ENCODE assay signal across 38 cellular contexts in genomic region chr2:117607202-117607601, GRCh38.
"Had no signal": no experiment of that assay in that cellular context is flagged by ENCODE, and none has a peak within 500 bp of the region (broad histone marks: within the 10 kb centered on the region; RNA-seq: fewer than 3 reads in every experiment).

No MANE protein-coding gene starts in this region.

- H3K27me3 Mint-ChIP-seq: activated CD4-positive, alpha-beta memory T cell treated with anti-CD3 and anti-CD28 coated beads, Interleukin-2, amount 10 ng/mL, durations not matched to agents 7 days and 5 days; activated CD4-positive, alpha-beta T cell treated with anti-CD3 and anti-CD28 coated beads for 36 hours; activated CD4-positive, alpha-beta T cell treated with anti-CD3 and anti-CD28 coated beads, Interleukin-2, amount 10 ng/mL, durations not matched to agents 7 days and 5 days; activated CD8-positive, alpha-beta memory T cell treated with anti-CD3 and anti-CD28 coated beads, Interleukin-2, amount 10 ng/mL, durations not matched to agents 7 days and 5 days; activated naive CD4-positive, alpha-beta T cell treated with anti-CD3 and anti-CD28 coated beads, Interleukin-2, amount 10 ng/mL, durations not matched to agents 7 days and 5 days; activated naive CD8-positive, alpha-beta T cell; activated naive CD8-positive, alpha-beta T cell treated with anti-CD3 and anti-CD28 coated beads, Interleukin-2, amount 10 ng/mL, durations not matched to agents 7 days and 5 days; activated naive CD8-positive, alpha-beta T cell treated with anti-CD3 and anti-CD28 coated beads, Interleukin-2, amount 50 U/mL, for 24 hours; activated T-cell treated with anti-CD3 and anti-CD28 coated beads, Interleukin-2, amount 50 U/mL, for 24 hours; central memory CD8-positive, alpha-beta T cell had no signal

- H3K9me3 ChIP-seq: ascending aorta had no signal

- H3K36me3 Mint-ChIP-seq: activated CD8-positive, alpha-beta memory T cell treated with anti-CD3 and anti-CD28 coated beads, Interleukin-2, amount 10 ng/mL, durations not matched to agents 7 days and 5 days; activated naive CD4-positive, alpha-beta T cell treated with anti-CD3 and anti-CD28 coated beads, Interleukin-2, amount 10 ng/mL, durations not matched to agents 7 days and 5 days; activated naive CD4-positive, alpha-beta T cell treated with anti-CD3 and anti-CD28 coated beads, Interleukin-2, amount 50 U/mL, for 24 hours; activated naive CD8-positive, alpha-beta T cell; activated naive CD8-positive, alpha-beta T cell treated with anti-CD3 and anti-CD28 coated beads, Interleukin-2, amount 10 ng/mL, durations not matched to agents 7 days and 5 days; brain had no signal

- H3K36me3 ChIP-seq: ascending aorta, cardiac muscle cell had no signal

- FAIRE-seq: bronchial epithelial cell, TTC549 had no signal

- H3K27ac ChIP-seq: ascending aorta, cardiac muscle cell, VCaP had no signal

- H3K4me1 Mint-ChIP-seq: activated CD4-positive, alpha-beta memory T cell treated with anti-CD3 and anti-CD28 coated beads, Interleukin-2, amount 10 ng/mL, durations not matched to agents 7 days and 5 days; activated CD4-positive, alpha-beta T cell treated with anti-CD3 and anti-CD28 coated beads for 36 hours; activated CD4-positive, alpha-beta T cell treated with anti-CD3 and anti-CD28 coated beads, Interleukin-2, amount 10 ng/mL, durations not matched to agents 7 days and 5 days; activated CD8-positive, alpha-beta memory T cell treated with anti-CD3 and anti-CD28 coated beads, Interleukin-2, amount 10 ng/mL, durations not matched to agents 7 days and 5 days; activated naive CD4-positive, alpha-beta T cell treated with anti-CD3 and anti-CD28 coated beads, Interleukin-2, amount 10 ng/mL, durations not matched to agents 7 days and 5 days; activated naive CD4-positive, alpha-beta T cell treated with anti-CD3 and anti-CD28 coated beads, Interleukin-2, amount 50 U/mL, for 24 hours; activated naive CD8-positive, alpha-beta T cell treated with anti-CD3 and anti-CD28 coated beads, Interleukin-2, amount 10 ng/mL, durations not matched to agents 7 days and 5 days; activated naive CD8-positive, alpha-beta T cell treated with anti-CD3 and anti-CD28 coated beads, Interleukin-2, amount 50 U/mL, for 24 hours; central memory CD8-positive, alpha-beta T cell had no signal

- H3K27ac Mint-ChIP-seq: activated CD4-positive, alpha-beta memory T cell treated with anti-CD3 and anti-CD28 coated beads, Interleukin-2, amount 10 ng/mL, durations not matched to agents 7 days and 5 days; activated CD4-positive, alpha-beta T cell treated with anti-CD3 and anti-CD28 coated beads for 36 hours; activated CD4-positive, alpha-beta T cell treated with anti-CD3 and anti-CD28 coated beads, Interleukin-2, amount 10 ng/mL, durations not matched to agents 7 days and 5 days; activated CD8-positive, alpha-beta memory T cell treated with anti-CD3 and anti-CD28 coated beads, Interleukin-2, amount 10 ng/mL, durations not matched to agents 7 days and 5 days; activated CD8-positive, alpha-beta T cell treated with anti-CD3 and anti-CD28 coated beads, Interleukin-2, amount 10 ng/mL, durations not matched to agents 7 days and 5 days; activated naive CD4-positive, alpha-beta T cell treated with anti-CD3 and anti-CD28 coated beads, Interleukin-2, amount 10 ng/mL, durations not matched to agents 7 days and 5 days; activated naive CD4-positive, alpha-beta T cell treated with anti-CD3 and anti-CD28 coated beads, Interleukin-2, amount 50 U/mL, for 24 hours; activated naive CD8-positive, alpha-beta T cell; activated naive CD8-positive, alpha-beta T cell treated with anti-CD3 and anti-CD28 coated beads, Interleukin-2, amount 10 ng/mL, durations not matched to agents 7 days and 5 days; activated naive CD8-positive, alpha-beta T cell treated with anti-CD3 and anti-CD28 coated beads, Interleukin-2, amount 50 U/mL, for 24 hours; activated T-cell treated with anti-CD3 and anti-CD28 coated beads, Interleukin-2, amount 50 U/mL, for 24 hours; activated T-helper 2 cell treated with anti-CD3 and anti-CD28 coated beads, Interferon-gamma antibody, Interleukin-2, Interleukin-4, amounts not matched to agents 10 μg/mL and 5 μg/mL and 100 μg/mL, durations not matched to agents 14 hours and 24 hours and 36 hours; brain; T-helper 1 cell treated with Interleukin-12 subunit alpha and Interleukin-12 subunit beta and Interleukin-4 antibody, amounts not matched to agents 30 μg/mL and 1 μg/mL, for 36 hours; T-helper 2 cell treated with Interferon-gamma antibody and Interleukin-4, amounts not matched to agents 5 μg/mL and 100 μg/mL, for 36 hours had no signal

- H3K4me3 Mint-ChIP-seq: activated CD4-positive, alpha-beta memory T cell treated with anti-CD3 and anti-CD28 coated beads, Interleukin-2, amount 10 ng/mL, durations not matched to agents 7 days and 5 days; activated CD4-positive, alpha-beta T cell treated with anti-CD3 and anti-CD28 coated beads for 36 hours; activated CD4-positive, alpha-beta T cell treated with anti-CD3 and anti-CD28 coated beads, Interleukin-2, amount 10 ng/mL, durations not matched to agents 7 days and 5 days; activated CD8-positive, alpha-beta memory T cell treated with anti-CD3 and anti-CD28 coated beads, Interleukin-2, amount 10 ng/mL, durations not matched to agents 7 days and 5 days; activated CD8-positive, alpha-beta T cell treated with anti-CD3 and anti-CD28 coated beads, Interleukin-2, amount 10 ng/mL, durations not matched to agents 7 days and 5 days; activated naive CD4-positive, alpha-beta T cell treated with anti-CD3 and anti-CD28 coated beads, Interleukin-2, amount 10 ng/mL, durations not matched to agents 7 days and 5 days; activated naive CD4-positive, alpha-beta T cell treated with anti-CD3 and anti-CD28 coated beads, Interleukin-2, amount 50 U/mL, for 24 hours; activated naive CD8-positive, alpha-beta T cell; activated naive CD8-positive, alpha-beta T cell treated with anti-CD3 and anti-CD28 coated beads, Interleukin-2, amount 10 ng/mL, durations not matched to agents 7 days and 5 days; activated naive CD8-positive, alpha-beta T cell treated with anti-CD3 and anti-CD28 coated beads, Interleukin-2, amount 50 U/mL, for 24 hours; activated T-cell treated with anti-CD3 and anti-CD28 coated beads, Interleukin-2, amount 50 U/mL, for 24 hours; brain; central memory CD8-positive, alpha-beta T cell; T-helper 1 cell treated with Interleukin-12 subunit alpha and Interleukin-12 subunit beta and Interleukin-4 antibody, amounts not matched to agents 30 μg/mL and 1 μg/mL, for 36 hours; T-helper 2 cell treated with Interferon-gamma antibody and Interleukin-4, amounts not matched to agents 5 μg/mL and 100 μg/mL, for 36 hours had no signal

- DNase-seq: activated CD4-positive, alpha-beta memory T cell treated with anti-CD3 and anti-CD28 coated beads, Interleukin-2, amount 10 ng/mL, durations not matched to agents 7 days and 5 days; activated CD4-positive, alpha-beta T cell treated with anti-CD3 and anti-CD28 coated beads for 1 hour; activated CD4-positive, alpha-beta T cell treated with anti-CD3 and anti-CD28 coated beads for 36 hours; activated CD4-positive, alpha-beta T cell treated with anti-CD3 and anti-CD28 coated beads for 48 hours; activated CD4-positive, alpha-beta T cell treated with anti-CD3 and anti-CD28 coated beads, Interleukin-2, amount 10 ng/mL, durations not matched to agents 7 days and 5 days; activated CD4-positive, alpha-beta T cell treated with anti-CD3 and anti-CD28 coated beads, Interleukin-2, amount 50 U/mL, for 48 hours; activated CD4-positive, CD25-positive, alpha-beta regulatory T cell; activated CD8-positive, alpha-beta memory T cell treated with anti-CD3 and anti-CD28 coated beads for 24 hours; activated CD8-positive, alpha-beta memory T cell treated with anti-CD3 and anti-CD28 coated beads, Interleukin-2, amount 10 ng/mL, durations not matched to agents 7 days and 5 days; activated CD8-positive, alpha-beta memory T cell treated with anti-CD3 and anti-CD28 coated beads, Interleukin-2, amount 50 U/mL, for 48 hours; activated CD8-positive, alpha-beta T cell treated with anti-CD3 and anti-CD28 coated beads, Interleukin-2, amount 10 ng/mL, durations not matched to agents 7 days and 5 days; activated effector memory CD4-positive, alpha-beta T cell treated with Interleukin-2 at 50 U/mL for 16 hours; activated gamma-delta T cell; activated naive CD4-positive, alpha-beta T cell treated with anti-CD3 and anti-CD28 coated beads, Interleukin-2, amount 10 ng/mL, durations not matched to agents 7 days and 5 days; activated naive CD4-positive, alpha-beta T cell treated with Interleukin-2 at 50 U/mL for 16 hours; activated naive CD8-positive, alpha-beta T cell treated with anti-CD3 and anti-CD28 coated beads, Interleukin-2, amount 10 ng/mL, durations not matched to agents 7 days and 5 days; activated naive CD8-positive, alpha-beta T cell treated with anti-CD3 and anti-CD28 coated beads, Interleukin-2, amount 50 U/mL, for 24 hours; activated T-cell treated with anti-CD3 and anti-CD28 coated beads, Interleukin-2, amount 50 U/mL, for 24 hours; activated T-cell treated with anti-CD3 and anti-CD28 coated beads, Interleukin-2, amount 50 U/mL, for 48 hours; amygdala; anterior cingulate cortex; caudate nucleus; cerebellar nuclear complex; T-helper 2 cell; T-helper 9 cell had no signal

- H3K27me3 ChIP-seq: ascending aorta, cardiac muscle cell had no signal

- H3K4me1 ChIP-seq: ascending aorta had no signal

- ATAC-seq: activated CD4-positive, alpha-beta T cell treated with anti-CD3 and anti-CD28 coated beads for 36 hours; activated CD4-positive, CD25-positive, alpha-beta regulatory T cell treated with anti-CD3 and anti-CD28 coated beads, Interleukin-2, amount 50 U/mL, for 24 hours; activated CD8-positive, alpha-beta memory T cell treated with anti-CD3 and anti-CD28 coated beads, Interleukin-2, amount 10 ng/mL, durations not matched to agents 7 days and 5 days; activated CD8-positive, alpha-beta T cell treated with anti-CD3 and anti-CD28 coated beads, Interleukin-2, amount 10 ng/mL, durations not matched to agents 7 days and 5 days; activated naive CD8-positive, alpha-beta T cell treated with anti-CD3 and anti-CD28 coated beads, Interleukin-2, amount 50 U/mL, for 24 hours had no signal

- H3K4me3 ChIP-seq: ascending aorta, cardiac muscle cell had no signal

- H3K9me3 Mint-ChIP-seq: activated CD4-positive, alpha-beta T cell treated with anti-CD3 and anti-CD28 coated beads, Interleukin-2, amount 10 ng/mL, durations not matched to agents 7 days and 5 days; activated naive CD4-positive, alpha-beta T cell treated with anti-CD3 and anti-CD28 coated beads, Interleukin-2, amount 10 ng/mL, durations not matched to agents 7 days and 5 days; activated naive CD8-positive, alpha-beta T cell treated with anti-CD3 and anti-CD28 coated beads, Interleukin-2, amount 10 ng/mL, durations not matched to agents 7 days and 5 days; activated naive CD8-positive, alpha-beta T cell treated with anti-CD3 and anti-CD28 coated beads, Interleukin-2, amount 50 U/mL, for 24 hours; activated T-helper 2 cell treated with anti-CD3 and anti-CD28 coated beads, Interferon-gamma antibody, Interleukin-2, Interleukin-4, amounts not matched to agents 10 μg/mL and 5 μg/mL and 100 μg/mL, durations not matched to agents 14 hours and 24 hours and 36 hours; brain; T-helper 1 cell treated with Interleukin-12 subunit alpha and Interleukin-12 subunit beta and Interleukin-4 antibody, amounts not matched to agents 30 μg/mL and 1 μg/mL, for 36 hours; T-helper 2 cell treated with Interferon-gamma antibody and Interleukin-4, amounts not matched to agents 5 μg/mL and 100 μg/mL, for 36 hours had no signal
